ENCODE assay signal across 19 cellular contexts in genomic region chr12:54479421-54479820, GRCh38. TPM values are rescaled to one million over a fixed set of nuclear protein-coding genes. Genes with fewer than 3 reads are reported as not detected.
DNase-seq lines count a peak whose midpoint lies in the region; ATAC-seq, FAIRE-seq and TF ChIP-seq lines count a peak whose summit lies in the region.
"Had no signal": no experiment of that assay in that cellular context is flagged by ENCODE, and none has a peak within 500 bp of the region (broad histone marks: within the 10 kb centered on the region; RNA-seq: fewer than 3 reads in every experiment).

No MANE protein-coding gene starts in this region.

- H3K27me3 Mint-ChIP-seq in astrocyte (ENCODE audit: low read depth, unreplicated experiment) = peaks cover 2% of the 10 kb centered on the region
- H3K27me3 Mint-ChIP-seq in effector memory CD8-positive, alpha-beta T cell = peaks cover 14 to 22% of the 10 kb centered on the region in 2 donors

- peaks cover 2% of the 10 kb centered on the region for H3K27me3 ChIP-seq in astrocyte (ENCODE audit: insufficient read depth, low read length)
- H3K27me3 ChIP-seq in heart right ventricle = peaks cover 0 to 22% (median 5%) of the 10 kb centered on the region in 7 donors

- no peak overlapping the region for H2AFZ ChIP-seq in astrocyte (ENCODE audit: low read depth, low read length)

- peaks cover 2% of the 10 kb centered on the region for H3K36me3 Mint-ChIP-seq in astrocyte (ENCODE audit: low read depth, unreplicated experiment)
- H3K36me3 Mint-ChIP-seq in effector memory CD8-positive, alpha-beta T cell (ENCODE audit: insufficient read depth) = no peaks in the 10 kb centered on the region

- DNase-seq in AG04449 (ENCODE audit: low read depth, low spot score) = peak; percentile 77
- DNase-seq in HCEC 1CT = peak; percentile 79
- DNase-seq in astrocyte (ENCODE audit: low read depth) = peak; percentile 77
- peak; percentile 27 for DNase-seq in fibroblast of villous mesenchyme (ENCODE audit: low read depth)
- no peak for DNase-seq in effector memory CD8-positive, alpha-beta T cell
- no peak for DNase-seq in heart right ventricle
- DNase-seq in NCI-H1105 (lab: John Stamatoyannopoulos, UW) = no peak
- DNase-seq: 8988T; midbrain; MV-4-11; NCI-H526; retina; stimulated activated naive CD4-positive, alpha-beta T cell treated with Interleukin-2 at 50 U/mL for 16 hours; T-helper 9 cell had no signal

- H3K36me3 ChIP-seq in astrocyte (ENCODE audit: insufficient read depth, low read length) (no peaks in the 10 kb centered on the region), heart right ventricle (no peaks in the 10 kb centered on the region)

- H3K79me2 ChIP-seq in astrocyte (ENCODE audit: insufficient read depth, low read length) = no peaks in the 10 kb centered on the region

- no peak overlapping the region for H3K27ac ChIP-seq in astrocyte (ENCODE audit: low read depth, low read length)
- no peak overlapping the region for H3K27ac ChIP-seq in heart right ventricle
- H3K27ac ChIP-seq: epithelial cell of prostate had no signal

- no peak overlapping the region for H3K27ac Mint-ChIP-seq in astrocyte (ENCODE audit: unreplicated experiment)
- H3K27ac Mint-ChIP-seq in effector memory CD8-positive, alpha-beta T cell = no peak overlapping the region

- CTCF ChIA-PET in AG04449 (lab: Yijun Ruan, JAX) = interaction anchor here (1.4 to 2.1 kb wide), 2 partner anchors 80 to 99 kb away, joined by 3 to 5 read pairs; no protein-coding TSS in a partner anchor

- peak; percentile 70 for FAIRE-seq in astrocyte (lab: Jason Lieb, UNC)
- FAIRE-seq: GM12878 had no signal

- H3K4me1 ChIP-seq in astrocyte (ENCODE audit: insufficient read depth, low read length) (no peaks in the 10 kb centered on the region), heart right ventricle (no peaks in the 10 kb centered on the region)

- no peaks in the 10 kb centered on the region for H3K9me3 Mint-ChIP-seq in astrocyte (ENCODE audit: unreplicated experiment)
- no peaks in the 10 kb centered on the region for H3K9me3 Mint-ChIP-seq in effector memory CD8-positive, alpha-beta T cell

- TF ChIP-seq CTCF in AG04449 (IDR thresholded peaks at IDR 0.05; ENCODE audit: insufficient read depth, low read length, missing control alignments) = no peak
- TF ChIP-seq CTCF in astrocyte (IDR thresholded peaks at IDR 0.05; ENCODE audit: insufficient read depth, low read depth, low read length) = no peak
- no peak for TF ChIP-seq CTCF in fibroblast of villous mesenchyme (IDR thresholded peaks at IDR 0.05; ENCODE audit: insufficient read depth, low read depth, low read length)
- no peak for TF ChIP-seq CTCF in heart right ventricle (IDR thresholded peaks at IDR 0.05)

- H3K9me3 ChIP-seq in astrocyte (ENCODE audit: insufficient read depth, low read depth, low read length) (no peaks in the 10 kb centered on the region), heart right ventricle (no peaks in the 10 kb centered on the region)

- ATAC-seq in HG03439 (IDR thresholded peaks at IDR 0.05; ENCODE audit: unreplicated experiment) = no peak
- ATAC-seq in effector memory CD8-positive, alpha-beta T cell (replicated peaks) = no peak
- ATAC-seq in heart right ventricle = no peak
- ATAC-seq: GM12878 had no signal

- H3K4me3 Mint-ChIP-seq in astrocyte (ENCODE audit: unreplicated experiment) = no peak overlapping the region
- H3K4me3 Mint-ChIP-seq in effector memory CD8-positive, alpha-beta T cell = no peak overlapping the region

- no peak overlapping the region for H3K4me3 ChIP-seq in AG04449 (ENCODE audit: low read depth, low read length)
- no peak overlapping the region for H3K4me3 ChIP-seq in astrocyte (ENCODE audit: insufficient read depth, low read depth, low read length)
- H3K4me3 ChIP-seq in fibroblast of villous mesenchyme (ENCODE audit: low read depth, low read length) = no peak overlapping the region
- no peak overlapping the region for H3K4me3 ChIP-seq in heart right ventricle
- H3K4me3 ChIP-seq: coronary artery, GM12878 had no signal

- intact Hi-C loops in heart right ventricle (cut with DNase I) = no loop called here

- 65 to 77% methylated on average over 1 of the region's 1 CpG for WGBS in heart right ventricle, 2 donors

- peak overlapping the region; percentile 35 for H3K4me2 ChIP-seq in astrocyte (ENCODE audit: low read length)

- H3K9ac ChIP-seq in astrocyte (ENCODE audit: low read length) = no peak overlapping the region

- H3K4me1 Mint-ChIP-seq in astrocyte (ENCODE audit: low read depth, unreplicated experiment) = peaks cover 2% of the 10 kb centered on the region
- no peaks in the 10 kb centered on the region for H3K4me1 Mint-ChIP-seq in effector memory CD8-positive, alpha-beta T cell (ENCODE audit: low read depth in 2 of 2)

- POLR2A ChIA-PET in AG04449 (lab: Yijun Ruan, JAX) = no interaction called here

- H4K20me1 ChIP-seq in astrocyte (ENCODE audit: insufficient read depth, low read length) = no peaks in the 10 kb centered on the region

RNA-seq across cellular contexts. Expression of gene GTSF1, which starts 6.0 kb away (rescaled TPM):
- total RNA-seq in astrocyte = not detected in 2 replicates
- total RNA-seq in fibroblast of villous mesenchyme = 1.7 and 3.5 TPM in 2 replicates
- under 1 TPM in 2 of 10 donors, not detected in 8; 0.38 to 0.65 TPM for total RNA-seq in heart right ventricle
- under 1 TPM in 1 of 2 donors, not detected in 1; 0.07 TPM for polyA plus RNA-seq in heart right ventricle
- total RNA-seq: SK-MEL-5 had no signal

RNA-seq across cellular contexts. Expression of gene NCKAP1L, which starts 18.1 kb away (rescaled TPM):
- total RNA-seq in astrocyte = 0.16 TPM in 1 of 2 replicates, not detected in the other
- not detected in 2 replicates for total RNA-seq in fibroblast of villous mesenchyme
- 10 to 100 TPM in 2 of 10 donors, 1 to 10 TPM in 8; 1.4 to 33.8 (median 2.7) TPM for total RNA-seq in heart right ventricle
- polyA plus RNA-seq in heart right ventricle = 1 to 10 TPM; 1.7 to 2.3 TPM
- total RNA-seq: SK-MEL-5 had no signal

Comparison
In these comparisons a context has a peak if more than half of its experiments do, and no peak if none do; other contexts are left out.
1. DNase-seq: peak in AG04449 (single experiment), HCEC 1CT (single experiment), astrocyte (single experiment) and fibroblast of villous mesenchyme (single experiment); none in effector memory CD8-positive, alpha-beta T cell (0 of 3), heart right ventricle (0 of 2) and NCI-H1105 (single experiment).